In the genomic region with DNA sequence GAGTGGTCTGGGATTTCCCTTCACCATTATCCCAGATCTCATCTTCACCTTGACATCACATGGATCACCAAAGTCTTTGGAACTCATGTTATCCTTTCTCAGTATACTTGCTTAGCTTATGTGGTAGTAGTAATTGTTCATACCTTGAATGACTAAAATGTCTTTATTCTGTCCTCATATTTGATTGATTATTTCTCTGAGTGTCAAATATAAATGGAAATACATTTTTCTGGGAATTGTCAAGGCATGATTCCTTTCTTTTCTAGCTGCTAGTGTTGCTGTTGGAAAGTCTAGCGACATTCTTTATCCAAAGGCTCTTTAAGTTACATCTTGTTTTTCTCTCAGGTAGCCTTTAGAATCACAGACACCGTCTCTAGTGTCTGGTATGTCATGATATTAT, we compare ENCODE assay signal across 36 cellular contexts.
A peak's percentile ranks its signal among the peaks of the same experiment; 100 is the strongest.
DNase-seq lines count a peak whose midpoint lies in the region; ATAC-seq, FAIRE-seq and TF ChIP-seq lines count a peak whose summit lies in the region.
"Had no signal": no experiment of that assay in that cellular context is flagged by ENCODE, and none has a peak within 500 bp of the region (broad histone marks: within the 10 kb centered on the region; RNA-seq: fewer than 3 reads in every experiment).

No MANE protein-coding gene starts in this region.

- no peaks in the 10 kb centered on the region for H4K20me1 ChIP-seq in neural cell (ENCODE audit: insufficient read depth)
- no peaks in the 10 kb centered on the region for H4K20me1 ChIP-seq in OCI-LY7 (ENCODE audit: insufficient read depth, low read length)
- H4K20me1 ChIP-seq: BLaER1; BLaER1 treated with 17β-estradiol and CSF1 and Interleukin-3, amounts not matched to agents 10 nM and 100 nM had no signal

- DNase-seq in D721Med (ENCODE audit: insufficient read length, low spot score): no peak
- no peak for DNase-seq in progenitor cell of endocrine pancreas (ENCODE audit: low spot score, unreplicated experiment)
- no peak for DNase-seq in OCI-LY7 (ENCODE audit: low spot score)
- no peak for DNase-seq in cortex of kidney (lab: John Stamatoyannopoulos, UW)
- DNase-seq: 8988T; ACHN; AML-193; BE2C; C1 segment of cervical spinal cord; Caco-2; Calu3; CD4-positive, alpha-beta memory T cell; CD4-positive, alpha-beta T cell; CD4-positive, CD25-positive, alpha-beta regulatory T cell; CD8-positive, alpha-beta memory T cell; CD8-positive, alpha-beta T cell; COR-L47; DMS 273 treated with DMSO at 0.1 percent for 48 hours; DMS153; DMS53; DMS79; DMS79 treated with DMSO at 0.1 percent for 48 hours; DND-41; EL had no signal

- no peaks in the 10 kb centered on the region for H3K27me3 ChIP-seq in neural cell (ENCODE audit: insufficient read depth, low read depth, low read length)
- H3K27me3 ChIP-seq: BE2C; BLaER1; BLaER1 treated with 17β-estradiol and CSF1 and Interleukin-3, amounts not matched to agents 10 nM and 100 nM had no signal

- no peak overlapping the region for H3K9ac ChIP-seq in neural cell (ENCODE audit: low read length)
- H3K9ac ChIP-seq: BLaER1; BLaER1 treated with 17β-estradiol and CSF1 and Interleukin-3, amounts not matched to agents 10 nM and 100 nM had no signal

- ATAC-seq in GM21619 (IDR thresholded peaks at IDR 0.05; ENCODE audit: unreplicated experiment) (no peak), esophagus mucosa (no peak)
- ATAC-seq: A549; CD8-positive, alpha-beta T cell had no signal

- intact Hi-C loops in OCI-LY7 (cut with micrococcal nuclease; ENCODE audit: unreplicated experiment): no loop called here

- no TSS peak for BruUV-seq in OCI-LY7 (replicated peaks; lab: Mats Ljungman, UMichigan)

- H3K4me3 ChIP-seq in neural cell (ENCODE audit: low read length) (no peak overlapping the region), OCI-LY7 (ENCODE audit: low read depth, low read length, poor library complexity, severe bottlenecking) (no peak overlapping the region)
- H3K4me3 ChIP-seq: A549; BLaER1; BLaER1 treated with 17β-estradiol and CSF1 and Interleukin-3, amounts not matched to agents 10 nM and 100 nM had no signal

- H3K27ac Mint-ChIP-seq in progenitor cell of endocrine pancreas: peak overlapping the region; percentile 76
- H3K27ac Mint-ChIP-seq: B cell; CD14-positive monocyte; CD4-positive, alpha-beta memory T cell; CD4-positive, alpha-beta T cell; CD8-positive, alpha-beta T cell had no signal

- H3K27me3 Mint-ChIP-seq in progenitor cell of endocrine pancreas: no peaks in the 10 kb centered on the region
- H3K27me3 Mint-ChIP-seq: CD4-positive, CD25-positive, alpha-beta regulatory T cell had no signal

- CTCF ChIA-PET in OCI-LY7 (lab: Charles Lee; ENCODE audit: unreplicated experiment): no interaction called here

- H3K9me2 ChIP-seq in neural cell (ENCODE audit: insufficient read depth, low read length) (no peaks in the 10 kb centered on the region), OCI-LY7 (ENCODE audit: insufficient read depth, low read length) (no peaks in the 10 kb centered on the region)

- peak; percentile 80 for TF ChIP-seq EP300 in neural cell (conservative IDR thresholded peaks at IDR 0.05; ENCODE audit: poor library complexity, severe bottlenecking)

- H2AFZ ChIP-seq in neural cell (ENCODE audit: low read depth, low read length) (no peak overlapping the region), OCI-LY7 (ENCODE audit: low read length) (no peak overlapping the region)

- TF ChIP-seq RAD21 in neural cell (conservative IDR thresholded peaks at IDR 0.05): no peak

- TF ChIP-seq CTCF in D721Med (IDR thresholded peaks at IDR 0.05; ENCODE audit: insufficient read depth, missing control alignments) (no peak), VCaP (conservative IDR thresholded peaks at IDR 0.05) (no peak), neural cell (IDR thresholded peaks at IDR 0.05; ENCODE audit: poor library complexity, severe bottlenecking) (no peak), progenitor cell of endocrine pancreas (IDR thresholded peaks at IDR 0.05; ENCODE audit: unreplicated experiment) (no peak), OCI-LY7 (conservative IDR thresholded peaks at IDR 0.05; ENCODE audit: low read length) (no peak)

- H3K36me3 Mint-ChIP-seq in progenitor cell of endocrine pancreas (ENCODE audit: insufficient read depth): peaks cover 17% of the 10 kb centered on the region
- H3K36me3 Mint-ChIP-seq: CD14-positive monocyte; CD4-positive, alpha-beta memory T cell; CD4-positive, CD25-positive, alpha-beta regulatory T cell; CD8-positive, alpha-beta memory T cell; CD8-positive, alpha-beta T cell had no signal

- H3K36me3 ChIP-seq in neural cell (ENCODE audit: insufficient read depth, low read length) (no peaks in the 10 kb centered on the region), OCI-LY7 (ENCODE audit: insufficient read depth, low read length) (no peaks in the 10 kb centered on the region)
- H3K36me3 ChIP-seq: BE2C; BLaER1; BLaER1 treated with 17β-estradiol and CSF1 and Interleukin-3, amounts not matched to agents 10 nM and 100 nM had no signal

- H3K79me2 ChIP-seq in neural cell (replicated peaks; ENCODE audit: insufficient read depth, low read length) (no peaks in the 10 kb centered on the region), OCI-LY7 (ENCODE audit: insufficient read depth, low read depth, low read length) (no peaks in the 10 kb centered on the region)

- H3K4me1 Mint-ChIP-seq in progenitor cell of endocrine pancreas (ENCODE audit: low read depth): peaks cover 60% of the 10 kb centered on the region
- H3K4me1 Mint-ChIP-seq: B cell; CD14-positive monocyte; CD4-positive, alpha-beta memory T cell; CD4-positive, CD25-positive, alpha-beta regulatory T cell; CD8-positive, alpha-beta memory T cell had no signal

- POLR2A ChIA-PET in OCI-LY7 (lab: Charles Lee): no interaction called here

- no peaks in the 10 kb centered on the region for H3K9me3 ChIP-seq in neural cell (ENCODE audit: low read length)
- H3K9me3 ChIP-seq in OCI-LY7 (ENCODE audit: low read length): no peaks in the 10 kb centered on the region
- H3K9me3 ChIP-seq: A549; BE2C; BLaER1; BLaER1 treated with 17β-estradiol and CSF1 and Interleukin-3, amounts not matched to agents 10 nM and 100 nM; Caco-2 had no signal

- peak overlapping the region; percentile 33; the same call in 1 of the 2 replicates for H3K27ac ChIP-seq in VCaP
- H3K27ac ChIP-seq in neural cell (ENCODE audit: low read length): peak overlapping the region; percentile 29
- no peak overlapping the region for H3K27ac ChIP-seq in OCI-LY7 (ENCODE audit: low read depth, low read length, poor library complexity, severe bottlenecking)
- H3K27ac ChIP-seq: 22Rv1; A549; BLaER1; BLaER1 treated with 17β-estradiol and CSF1 and Interleukin-3, amounts not matched to agents 10 nM and 100 nM; C4-2B had no signal

- no peak overlapping the region for H3K4me3 Mint-ChIP-seq in progenitor cell of endocrine pancreas (ENCODE audit: low read depth)
- H3K4me3 Mint-ChIP-seq: B cell; CD14-positive monocyte; CD4-positive, alpha-beta memory T cell; CD4-positive, alpha-beta T cell; CD4-positive, CD25-positive, alpha-beta regulatory T cell; CD8-positive, alpha-beta memory T cell; CD8-positive, alpha-beta T cell had no signal

- H3F3A ChIP-seq in neural cell (ENCODE audit: insufficient read depth, low read length, poor library complexity, severe bottlenecking): peaks cover 4% of the 10 kb centered on the region

- H3K9me3 Mint-ChIP-seq in progenitor cell of endocrine pancreas (ENCODE audit: low read depth): peaks cover 21% of the 10 kb centered on the region
- H3K9me3 Mint-ChIP-seq: CD4-positive, alpha-beta T cell; CD8-positive, alpha-beta memory T cell; CD8-positive, alpha-beta T cell had no signal

- FAIRE-seq in D721Med (lab: Jason Lieb, UNC): peak; percentile 11
- FAIRE-seq: A204.1, A549 had no signal

- H3K4me1 ChIP-seq in OCI-LY7 (ENCODE audit: insufficient read depth, low read length, poor library complexity, severe bottlenecking): no peaks in the 10 kb centered on the region
- H3K4me1 ChIP-seq: A549; BLaER1; BLaER1 treated with 17β-estradiol and CSF1 and Interleukin-3, amounts not matched to agents 10 nM and 100 nM; Caco-2 had no signal

- no peak overlapping the region for H3K4me2 ChIP-seq in neural cell (ENCODE audit: low read length)
- H3K4me2 ChIP-seq in OCI-LY7 (ENCODE audit: low read length): no peak overlapping the region
- H3K4me2 ChIP-seq: A549; BLaER1; BLaER1 treated with 17β-estradiol and CSF1 and Interleukin-3, amounts not matched to agents 10 nM and 100 nM had no signal

TF ChIP-seq in neural cell, 6 proteins besides CTCF, POLR2A, EP300 and RAD21:
- TF ChIP-seq EZH2 (IDR thresholded peaks at IDR 0.05; ENCODE audit: borderline replicate concordance, insufficient read depth, low read length, poor library complexity, severe bottlenecking): no peak
- no peak for TF ChIP-seq SMC3 (conservative IDR thresholded peaks at IDR 0.05; ENCODE audit: poor library complexity)
- TF ChIP-seq POLR2AphosphoS5 (IDR thresholded peaks at IDR 0.05): peak; percentile 16
- TF ChIP-seq, protein P1, sequence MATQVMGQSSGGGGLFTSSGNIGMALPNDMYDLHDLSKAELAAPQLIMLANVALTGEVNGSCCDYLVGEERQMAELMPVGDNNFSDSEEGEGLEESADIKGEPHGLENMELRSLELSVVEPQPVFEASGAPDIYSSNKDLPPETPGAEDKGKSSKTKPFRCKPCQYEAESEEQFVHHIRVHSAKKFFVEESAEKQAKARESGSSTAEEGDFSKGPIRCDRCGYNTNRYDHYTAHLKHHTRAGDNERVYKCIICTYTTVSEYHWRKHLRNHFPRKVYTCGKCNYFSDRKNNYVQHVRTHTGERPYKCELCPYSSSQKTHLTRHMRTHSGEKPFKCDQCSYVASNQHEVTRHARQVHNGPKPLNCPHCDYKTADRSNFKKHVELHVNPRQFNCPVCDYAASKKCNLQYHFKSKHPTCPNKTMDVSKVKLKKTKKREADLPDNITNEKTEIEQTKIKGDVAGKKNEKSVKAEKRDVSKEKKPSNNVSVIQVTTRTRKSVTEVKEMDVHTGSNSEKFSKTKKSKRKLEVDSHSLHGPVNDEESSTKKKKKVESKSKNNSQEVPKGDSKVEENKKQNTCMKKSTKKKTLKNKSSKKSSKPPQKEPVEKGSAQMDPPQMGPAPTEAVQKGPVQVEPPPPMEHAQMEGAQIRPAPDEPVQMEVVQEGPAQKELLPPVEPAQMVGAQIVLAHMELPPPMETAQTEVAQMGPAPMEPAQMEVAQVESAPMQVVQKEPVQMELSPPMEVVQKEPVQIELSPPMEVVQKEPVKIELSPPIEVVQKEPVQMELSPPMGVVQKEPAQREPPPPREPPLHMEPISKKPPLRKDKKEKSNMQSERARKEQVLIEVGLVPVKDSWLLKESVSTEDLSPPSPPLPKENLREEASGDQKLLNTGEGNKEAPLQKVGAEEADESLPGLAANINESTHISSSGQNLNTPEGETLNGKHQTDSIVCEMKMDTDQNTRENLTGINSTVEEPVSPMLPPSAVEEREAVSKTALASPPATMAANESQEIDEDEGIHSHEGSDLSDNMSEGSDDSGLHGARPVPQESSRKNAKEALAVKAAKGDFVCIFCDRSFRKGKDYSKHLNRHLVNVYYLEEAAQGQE (IDR thresholded peaks at IDR 0.05; ENCODE audit: borderline replicate concordance): peak; percentile 84
- no peak for TF ChIP-seq TAF1 (IDR thresholded peaks at IDR 0.05; ENCODE audit: low read depth)
- no peak for TF ChIP-seq MXI1 (conservative IDR thresholded peaks at IDR 0.05; ENCODE audit: poor library complexity, severe bottlenecking)
